In the genomic region with DNA sequence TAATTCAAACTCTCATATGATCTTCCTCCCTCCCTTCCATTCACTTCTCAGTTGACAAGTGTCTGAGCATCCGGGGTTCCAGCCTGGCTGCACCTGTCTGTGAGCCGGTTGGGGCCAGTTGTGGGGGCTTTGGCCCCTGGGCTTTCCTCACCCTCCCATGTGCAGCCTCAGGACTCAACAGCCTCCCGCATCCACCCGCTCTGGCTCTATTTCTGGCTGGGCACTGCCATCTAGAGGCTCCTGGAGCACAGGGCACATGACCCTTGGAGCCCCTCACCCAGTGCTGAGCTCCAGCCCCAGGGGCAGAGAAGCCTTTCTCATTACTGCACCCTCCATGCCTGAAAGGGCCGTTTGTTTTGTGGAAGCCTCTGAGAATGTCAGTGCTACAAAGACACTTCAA, we compare ENCODE assay signal across 8 cellular contexts. TPM values are rescaled to one million over a fixed set of nuclear protein-coding genes. Genes with fewer than 3 reads are reported as not detected.
DNase-seq lines count a peak whose midpoint lies in the region; ATAC-seq and TF ChIP-seq lines count a peak whose summit lies in the region.

No MANE protein-coding gene starts in this region.

- DNase-seq in DMS53 treated with DMSO at 0.1 percent for 48 hours (lab: John Stamatoyannopoulos, UW; ENCODE audit: unreplicated experiment) (peak; percentile 4), MV-4-11 (lab: John Stamatoyannopoulos, UW) (peak; percentile 49), T-helper 2 cell (peak in 4 of 5 experiments; percentile 26 to 62 (median 35)), astrocyte of the spinal cord (ENCODE audit: low read depth, low spot score) (peak; percentile 40), kidney epithelial cell (ENCODE audit: low read depth) (no peak), cerebellar nuclear complex (lab: John Stamatoyannopoulos, UW) (no peak)
- peak; percentile 10 to 39 (median 21) for DNase-seq in stimulated activated CD4-positive, alpha-beta T cell treated with anti-CD3 and anti-CD28 coated beads, TNF-alpha, amount 100 ng/mL, for 1 hour (ENCODE audit: low read depth in 3 of 3, low spot score in 1 of 3)

- TF ChIP-seq CTCF in astrocyte of the spinal cord (IDR thresholded peaks at IDR 0.05; ENCODE audit: low read depth, low read length) (peak; percentile 71), kidney epithelial cell (IDR thresholded peaks at IDR 0.05; ENCODE audit: insufficient read depth, low read length, poor library complexity, severe bottlenecking) (peak; percentile 72)

- ATAC-seq in GM21786 (IDR thresholded peaks at IDR 0.05; ENCODE audit: unreplicated experiment) = peak; percentile 54

- no peaks in the 10 kb centered on the region for H3K36me3 ChIP-seq in kidney epithelial cell (ENCODE audit: control insufficient read depth, insufficient read depth, low read length)

- in situ Hi-C loops in astrocyte of the spinal cord (cut with HindIII; ENCODE audit: low sequenced_read_pairs) = no loop called here

- H3K4me3 ChIP-seq in astrocyte of the spinal cord (ENCODE audit: low read depth, low read length) = no peak overlapping the region
- H3K4me3 ChIP-seq in kidney epithelial cell (ENCODE audit: low read depth, low read length) = no peak overlapping the region

- no peaks in the 10 kb centered on the region for H3K27me3 ChIP-seq in kidney epithelial cell (ENCODE audit: control insufficient read depth, insufficient read depth, low read length)

RNA-seq across cellular contexts. Expression of a gene that starts 43.3 kb away (rescaled TPM):
- 75.3 and 78.2 TPM in 2 replicates for total RNA-seq in kidney epithelial cell

Comparison
In these comparisons a context has a peak if more than half of its experiments do, and no peak if none do; other contexts are left out.
1. DNase-seq: peak in DMS53 treated with DMSO at 0.1 percent for 48 hours (single experiment), MV-4-11 (single experiment), T-helper 2 cell (4 of 5), astrocyte of the spinal cord (single experiment) and stimulated activated CD4-positive, alpha-beta T cell treated with anti-CD3 and anti-CD28 coated beads, TNF-alpha, amount 100 ng/mL, for 1 hour (3 of 3); none in kidney epithelial cell (single experiment) and cerebellar nuclear complex (0 of 2).